Comparison of ENCODE assay signal across 8 cellular contexts in genomic region chr1:244970661-244971523, GRCh38.
DNase-seq lines count a peak whose midpoint lies in the region; ATAC-seq and TF ChIP-seq lines count a peak whose summit lies in the region.

No MANE protein-coding gene starts in this region.

- peak; percentile 79 for ATAC-seq in HG02798 (IDR thresholded peaks at IDR 0.05; ENCODE audit: poor library complexity, unreplicated experiment)
- peak; percentile 86 for ATAC-seq in activated naive CD8-positive, alpha-beta T cell treated with anti-CD3 and anti-CD28 coated beads, Interleukin-2, amount 50 U/mL, for 24 hours

- H3K79me2 ChIP-seq in SU-DHL-6 (ENCODE audit: insufficient read depth, low read length) = no peaks in the 10 kb centered on the region

- H3K9ac ChIP-seq in SU-DHL-6 (ENCODE audit: low read length) = peak overlapping the region; percentile 72

- TF ChIP-seq CTCF in GM12875 (IDR thresholded peaks at IDR 0.05; ENCODE audit: borderline replicate concordance, insufficient read depth, low read depth, low read length) = peak; percentile 66
- TF ChIP-seq CTCF in SU-DHL-6 (IDR thresholded peaks at IDR 0.05; ENCODE audit: insufficient read depth, low read length, poor library complexity, severe bottlenecking) = peak; percentile 72
- peak; percentile 68 for TF ChIP-seq CTCF in type B pancreatic cell (conservative IDR thresholded peaks at IDR 0.05)

- H3K4me3 Mint-ChIP-seq in activated naive CD8-positive, alpha-beta T cell treated with anti-CD3 and anti-CD28 coated beads, Interleukin-2, amount 50 U/mL, for 24 hours = peak overlapping the region; percentile 93
- H3K4me3 Mint-ChIP-seq in type B pancreatic cell = peak overlapping the region; percentile 92

- no peaks in the 10 kb centered on the region for H3K36me3 Mint-ChIP-seq in activated naive CD8-positive, alpha-beta T cell treated with anti-CD3 and anti-CD28 coated beads, Interleukin-2, amount 50 U/mL, for 24 hours (ENCODE audit: low read depth)
- no peaks in the 10 kb centered on the region for H3K36me3 Mint-ChIP-seq in type B pancreatic cell

- peak overlapping the region; percentile 97 for H3K27ac Mint-ChIP-seq in activated naive CD8-positive, alpha-beta T cell treated with anti-CD3 and anti-CD28 coated beads, Interleukin-2, amount 50 U/mL, for 24 hours
- peak overlapping the region; percentile 100 for H3K27ac Mint-ChIP-seq in type B pancreatic cell

- no peaks in the 10 kb centered on the region for H3K36me3 ChIP-seq in SU-DHL-6 (ENCODE audit: low read length)

- no peaks in the 10 kb centered on the region for H3K9me3 Mint-ChIP-seq in activated naive CD8-positive, alpha-beta T cell treated with anti-CD3 and anti-CD28 coated beads, Interleukin-2, amount 50 U/mL, for 24 hours
- no peaks in the 10 kb centered on the region for H3K9me3 Mint-ChIP-seq in type B pancreatic cell

- peaks cover 29% of the 10 kb centered on the region; the same call in 1 of the 2 replicates for H3F3A ChIP-seq in SU-DHL-6 (ENCODE audit: insufficient read depth)

- intact Hi-C loops in cardiac septum (cut with DNase I) = loop anchor here (1.0 to 5.0 kb wide), 4 partner anchors 54 to 318 kb away; partner anchors contain the start of genes COX20, DESI2 and HNRNPU

- H2AFZ ChIP-seq in SU-DHL-6 (ENCODE audit: low read depth, low read length, severe bottlenecking) = peak overlapping the region; percentile 83

- no peaks in the 10 kb centered on the region for H3K9me3 ChIP-seq in SU-DHL-6 (ENCODE audit: insufficient read depth, low read length)

- H3K9me2 ChIP-seq in SU-DHL-6 (replicated peaks; ENCODE audit: insufficient read depth, low read length) = no peaks in the 10 kb centered on the region

- peak overlapping the region; percentile 91 for H3K4me3 ChIP-seq in GM12875 (ENCODE audit: low read depth, low read length)
- peak overlapping the region; percentile 65 for H3K4me3 ChIP-seq in SU-DHL-6 (ENCODE audit: insufficient read depth, low read length, poor library complexity, severe bottlenecking)

- no peaks in the 10 kb centered on the region for H3K27me3 ChIP-seq in SU-DHL-6 (ENCODE audit: low read length)

- H3K27ac ChIP-seq in SU-DHL-6 (ENCODE audit: low read depth, low read length) = peak overlapping the region; percentile 92

- H4K20me1 ChIP-seq in SU-DHL-6 (ENCODE audit: low read depth, low read length) = no peaks in the 10 kb centered on the region

- DNase-seq in NCI-H1417 (lab: John Stamatoyannopoulos, UW) (peak; percentile 85 to 98 (median 98)), cardiac septum (ENCODE audit: low spot score) (peak; percentile 96), pons (ENCODE audit: low spot score) (peak; percentile 99), type B pancreatic cell (ENCODE audit: extremely low spot score, unreplicated experiment) (peak; percentile 96)
- DNase-seq in activated naive CD8-positive, alpha-beta T cell treated with anti-CD3 and anti-CD28 coated beads, Interleukin-2, amount 50 U/mL, for 24 hours = peak; percentile 92

- peaks cover 17% of the 10 kb centered on the region for H3K4me1 Mint-ChIP-seq in activated naive CD8-positive, alpha-beta T cell treated with anti-CD3 and anti-CD28 coated beads, Interleukin-2, amount 50 U/mL, for 24 hours
- H3K4me1 Mint-ChIP-seq in type B pancreatic cell (ENCODE audit: unreplicated experiment) = peaks cover 14% of the 10 kb centered on the region

- peak overlapping the region; percentile 98 for H3K4me2 ChIP-seq in SU-DHL-6 (ENCODE audit: low read depth, low read length, poor library complexity, severe bottlenecking)

- no peaks in the 10 kb centered on the region for H3K27me3 Mint-ChIP-seq in activated naive CD8-positive, alpha-beta T cell treated with anti-CD3 and anti-CD28 coated beads, Interleukin-2, amount 50 U/mL, for 24 hours
- H3K27me3 Mint-ChIP-seq in type B pancreatic cell = no peaks in the 10 kb centered on the region

Comparison
In these comparisons a context has a peak if more than half of its experiments do, and no peak if none do; other contexts are left out.
1. Peak in every context shown above with its lines: DNase-seq, ATAC-seq, H3K4me3 ChIP-seq and H3K27ac ChIP-seq.